19 cellular contexts compared by ENCODE assay signal in genomic region chr1:31151402-31151801, GRCh38.
DNase-seq lines count a peak whose midpoint lies in the region; ATAC-seq and TF ChIP-seq lines count a peak whose summit lies in the region.
"Had no signal": no experiment of that assay in that cellular context is flagged by ENCODE, and none has a peak within 500 bp of the region (broad histone marks: within the 10 kb centered on the region; RNA-seq: fewer than 3 reads in every experiment).

No MANE protein-coding gene starts in this region.

- H3K4me2 ChIP-seq in PC-3 (ENCODE audit: low read length), result no peak overlapping the region
- H3K4me2 ChIP-seq: GM23338 had no signal

- no peaks in the 10 kb centered on the region for H3K36me3 ChIP-seq in PC-3 (ENCODE audit: low read depth, low read length)
- peaks cover 7% of the 10 kb centered on the region for H3K36me3 ChIP-seq in RWPE2 (ENCODE audit: low read depth)
- H3K36me3 ChIP-seq: BE2C had no signal

- H3F3A ChIP-seq in PC-3 (ENCODE audit: low read length, unreplicated experiment), result no peaks in the 10 kb centered on the region

- no peaks in the 10 kb centered on the region for H3K9me3 ChIP-seq in PC-3 (ENCODE audit: low read length)
- no peaks in the 10 kb centered on the region for H3K9me3 ChIP-seq in RWPE2 (ENCODE audit: severe bottlenecking)
- H3K9me3 ChIP-seq: BE2C had no signal

- POLR2A ChIA-PET in PC-3 (lab: Charles Lee; ENCODE audit: unreplicated experiment), result no interaction called here

- no peaks in the 10 kb centered on the region for H3K9me2 ChIP-seq in PC-3 (replicated peaks; ENCODE audit: low read length)

- H3K4me3 ChIP-seq in PC-3 (ENCODE audit: low read length) (no peak overlapping the region), RWPE2 (ENCODE audit: severe bottlenecking) (no peak overlapping the region), epithelial cell of esophagus (ENCODE audit: low read length) (no peak overlapping the region)
- H3K4me3 ChIP-seq: GM23338 had no signal

- TF ChIP-seq CTCF in PC-3 (conservative IDR thresholded peaks at IDR 0.05; ENCODE audit: low read depth, low read length) (no peak), RWPE2 (IDR thresholded peaks at IDR 0.05; ENCODE audit: poor library complexity, severe bottlenecking) (no peak), epithelial cell of esophagus (IDR thresholded peaks at IDR 0.05; ENCODE audit: insufficient read depth, low read depth, low read length, missing control alignments) (no peak)

- no peaks in the 10 kb centered on the region for H3K79me2 ChIP-seq in PC-3 (ENCODE audit: low read length)

- H3K27ac ChIP-seq in PC-3 (ENCODE audit: low read length), result 0 out of 2 replicates have a peak overlapping the region, but pooled peaks have one; percentile 69
- peak overlapping the region; percentile 92 for H3K27ac ChIP-seq in RWPE2 (ENCODE audit: poor library complexity, severe bottlenecking)
- H3K27ac ChIP-seq: HL-60 had no signal

- BruUV-seq in PC-3 (replicated peaks; lab: Mats Ljungman, UMichigan), result no TSS peak

- H3K4me1 ChIP-seq in PC-3 (ENCODE audit: insufficient read depth, low read length) (peaks cover 39% of the 10 kb centered on the region), RWPE2 (ENCODE audit: insufficient read depth, poor library complexity, severe bottlenecking) (peaks cover 28% of the 10 kb centered on the region)
- H3K4me1 ChIP-seq: BE2C had no signal

- ATAC-seq in PC-3, result no peak
- no peak for ATAC-seq in RWPE2 (ENCODE audit: low read depth)
- ATAC-seq in HG03280 (IDR thresholded peaks at IDR 0.05; ENCODE audit: unreplicated experiment), result no peak
- ATAC-seq: GM23338 had no signal

- CTCF ChIA-PET in PC-3 (lab: Charles Lee), result interaction anchor here (0.6 kb wide), 1 partner anchor 10 kb away, joined by 4 read pairs; no protein-coding TSS in a partner anchor

- no peaks in the 10 kb centered on the region for H3K27me3 ChIP-seq in PC-3 (ENCODE audit: low read length)
- no peaks in the 10 kb centered on the region for H3K27me3 ChIP-seq in RWPE2 (ENCODE audit: insufficient read depth, poor library complexity, severe bottlenecking)
- H3K27me3 ChIP-seq: BE2C had no signal

- peak; percentile 42 for DNase-seq in PC-3
- DNase-seq in RWPE2 (ENCODE audit: low spot score), result no peak
- DNase-seq in epithelial cell of esophagus (ENCODE audit: low read depth), result peak; percentile 22
- no peak for DNase-seq in activated naive CD4-positive, alpha-beta T cell treated with Interleukin-2 at 50 U/mL for 16 hours
- no peak for DNase-seq in hypothalamus (lab: John Stamatoyannopoulos, UW)
- no peak for DNase-seq in DMS79 (lab: John Stamatoyannopoulos, UW)
- DNase-seq: 8988T; BE2C; C1 segment of cervical spinal cord; CD4-positive, CD25-positive, alpha-beta regulatory T cell; CD8-positive, alpha-beta memory T cell; COR-L47; DMS 273 treated with DMSO at 0.1 percent for 48 hours; DMS53; GDM1; HCEC 1CT had no signal

- intact Hi-C loops in PC-3 (cut with micrococcal nuclease), result no loop called here

- no peaks in the 10 kb centered on the region for H4K20me1 ChIP-seq in PC-3 (ENCODE audit: low read length)

- H2AFZ ChIP-seq in PC-3 (ENCODE audit: low read length), result no peak overlapping the region

- H3K9ac ChIP-seq in PC-3 (ENCODE audit: low read length), result no peak overlapping the region

Comparison
In these comparisons a context has a peak if more than half of its experiments do, and no peak if none do; other contexts are left out.
1. DNase-seq: peak in PC-3 (single experiment) and epithelial cell of esophagus (single experiment); none in RWPE2 (single experiment), activated naive CD4-positive, alpha-beta T cell treated with Interleukin-2 at 50 U/mL for 16 hours (single experiment), hypothalamus (0 of 51) and DMS79 (single experiment).